In the genomic region with DNA sequence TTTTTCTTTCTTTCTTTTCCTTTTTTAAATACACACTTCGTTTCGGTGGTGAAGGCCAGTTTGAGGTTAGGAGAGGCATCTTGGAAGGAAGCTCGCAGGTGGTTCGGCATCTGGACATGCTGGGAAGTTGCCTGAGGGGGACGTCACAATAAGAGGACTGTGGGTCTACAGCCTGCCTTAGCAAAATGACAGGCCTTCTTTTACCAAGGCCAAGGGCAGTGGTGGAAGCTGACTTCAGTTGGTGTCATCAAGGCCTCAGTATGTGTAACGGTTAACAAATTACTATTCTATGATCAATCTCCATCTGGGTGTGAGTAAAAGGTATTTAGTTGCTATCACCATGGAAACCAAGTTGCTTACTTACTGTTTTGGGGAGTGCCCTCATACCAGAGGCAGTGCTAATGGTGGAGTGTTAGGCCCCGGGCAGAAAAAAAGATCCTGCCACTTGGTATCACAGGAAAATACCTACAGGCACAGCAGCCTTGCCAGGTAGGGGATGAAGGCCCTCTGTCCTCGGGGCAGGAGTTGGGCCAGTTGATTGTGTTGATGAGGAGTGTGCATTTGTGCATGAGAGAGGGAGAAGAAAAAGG, we compare ENCODE assay signal across 8 cellular contexts. TPM values are rescaled to one million over a fixed set of nuclear protein-coding genes. Genes with fewer than 3 reads are reported as not detected.
DNase-seq lines count a peak whose midpoint lies in the region; ATAC-seq and TF ChIP-seq lines count a peak whose summit lies in the region.

No MANE protein-coding gene starts in this region.

- H3K4me3 Mint-ChIP-seq in activated CD8-positive, alpha-beta T cell treated with anti-CD3 and anti-CD28 coated beads for 36 hours: no peak overlapping the region

- peaks cover 61% of the 10 kb centered on the region for H3K4me1 Mint-ChIP-seq in activated CD8-positive, alpha-beta T cell treated with anti-CD3 and anti-CD28 coated beads for 36 hours (ENCODE audit: low read depth)

- H2AFZ ChIP-seq in smooth muscle cell (ENCODE audit: low read depth): no peak overlapping the region

- H3F3A ChIP-seq in smooth muscle cell (ENCODE audit: low read depth): peaks cover 52% of the 10 kb centered on the region

- no peaks in the 10 kb centered on the region for H3K36me3 ChIP-seq in smooth muscle cell (ENCODE audit: low read depth)

- CTCF ChIA-PET in activated CD8-positive, alpha-beta T cell treated with anti-CD3 and anti-CD28 coated beads for 36 hours (lab: Charles Lee): interaction anchor here (1.0 to 2.4 kb wide), 5 partner anchors 12 to 29 kb away, joined by 3 to 13 read pairs (median 4); no protein-coding TSS in a partner anchor

- ATAC-seq in activated CD8-positive, alpha-beta T cell treated with anti-CD3 and anti-CD28 coated beads for 36 hours: peak; percentile 9
- ATAC-seq in HG02970 (IDR thresholded peaks at IDR 0.05; ENCODE audit: low FRiP score, unreplicated experiment): no peak

- DNase-seq in activated CD4-positive, CD25-positive, alpha-beta regulatory T cell treated with anti-CD3 and anti-CD28 coated beads, Interleukin-2, amount 50 U/mL, for 16 hours (ENCODE audit: low read depth, low spot score): peak; percentile 13
- DNase-seq in activated CD4-positive, CD25-positive, alpha-beta regulatory T cell treated with anti-CD3 and anti-CD28 coated beads, Interleukin-2, amount 50 U/mL, for 72 hours: no peak
- DNase-seq in activated CD8-positive, alpha-beta T cell treated with anti-CD3 and anti-CD28 coated beads for 36 hours: peak; percentile 26
- DNase-seq in glomerular visceral epithelial cell (ENCODE audit: extremely low spot score): peak; percentile 87
- no peak for DNase-seq in smooth muscle cell (lab: John Stamatoyannopoulos, UW; ENCODE audit: unreplicated experiment)
- DNase-seq in SHP77 (lab: John Stamatoyannopoulos, UW): no peak
- no peak for DNase-seq in hippocampal formation (lab: John Stamatoyannopoulos, UW)

- H3K4me2 ChIP-seq in smooth muscle cell: peak overlapping the region; percentile 83

- peaks cover 43% of the 10 kb centered on the region for H4K20me1 ChIP-seq in smooth muscle cell (ENCODE audit: low read depth)

- H3K4me3 ChIP-seq in smooth muscle cell: no peak overlapping the region

- H3K79me2 ChIP-seq in smooth muscle cell (ENCODE audit: low read depth): peaks cover 87% of the 10 kb centered on the region

- intact Hi-C loops in activated CD8-positive, alpha-beta T cell treated with anti-CD3 and anti-CD28 coated beads for 36 hours (cut with micrococcal nuclease): no loop called here

- peaks cover 47% of the 10 kb centered on the region for H3K4me1 ChIP-seq in smooth muscle cell (ENCODE audit: low read depth)

- peak overlapping the region; percentile 73 for H3K27ac Mint-ChIP-seq in activated CD8-positive, alpha-beta T cell treated with anti-CD3 and anti-CD28 coated beads for 36 hours

- no peaks in the 10 kb centered on the region for H3K9me3 ChIP-seq in smooth muscle cell (replicated peaks; ENCODE audit: low read depth)

- H3K36me3 Mint-ChIP-seq in activated CD8-positive, alpha-beta T cell treated with anti-CD3 and anti-CD28 coated beads for 36 hours (ENCODE audit: low read depth): peaks cover 37% of the 10 kb centered on the region

- peak overlapping the region; percentile 100 for H3K27ac ChIP-seq in smooth muscle cell (ENCODE audit: low read depth)

- H3K27me3 ChIP-seq in smooth muscle cell (ENCODE audit: low read depth): no peaks in the 10 kb centered on the region

- peak overlapping the region; percentile 98 for H3K9ac ChIP-seq in smooth muscle cell (ENCODE audit: low read depth)

- POLR2A ChIA-PET in activated CD8-positive, alpha-beta T cell treated with anti-CD3 and anti-CD28 coated beads for 36 hours (lab: Charles Lee): interaction anchor here (1.0 to 2.2 kb wide), 2 partner anchors 24 to 194 kb away, joined by 3 to 7 read pairs; no protein-coding TSS in a partner anchor

- H3K27me3 Mint-ChIP-seq in activated CD8-positive, alpha-beta T cell treated with anti-CD3 and anti-CD28 coated beads for 36 hours: peaks cover 1% of the 10 kb centered on the region

- 44% methylated on average over 8 of the region's 8 CpGs for WGBS in smooth muscle cell (ENCODE audit: low lambda C conversion rate)

- TF ChIP-seq CTCF in activated CD8-positive, alpha-beta T cell treated with anti-CD3 and anti-CD28 coated beads for 36 hours (IDR thresholded peaks at IDR 0.05): no peak
- TF ChIP-seq CTCF in smooth muscle cell (IDR thresholded peaks at IDR 0.05; ENCODE audit: borderline replicate concordance, insufficient read depth, poor library complexity, severe bottlenecking): no peak

- no peaks in the 10 kb centered on the region for H3K9me3 Mint-ChIP-seq in activated CD8-positive, alpha-beta T cell treated with anti-CD3 and anti-CD28 coated beads for 36 hours

RNA-seq across cellular contexts. Expression of a gene that starts 10.3 kb away (rescaled TPM):
- total RNA-seq in activated CD8-positive, alpha-beta T cell treated with anti-CD3 and anti-CD28 coated beads for 36 hours: 100 to 1,000 TPM; 183 to 189 TPM
- total RNA-seq in smooth muscle cell: 311 TPM in 2 replicates
- 53.8 and 60.4 TPM in 2 replicates for polyA plus RNA-seq in smooth muscle cell

RNA-seq across cellular contexts. Expression of a gene that starts 38.7 kb away (rescaled TPM):
- total RNA-seq in activated CD8-positive, alpha-beta T cell treated with anti-CD3 and anti-CD28 coated beads for 36 hours: 100 to 1,000 TPM; 306 to 308 TPM
- 324 and 334 TPM in 2 replicates for total RNA-seq in smooth muscle cell
- polyA plus RNA-seq in smooth muscle cell: 178 and 181 TPM in 2 replicates

RNA-seq across cellular contexts. Expression of a gene that starts 40.0 kb away (rescaled TPM):
- total RNA-seq in activated CD8-positive, alpha-beta T cell treated with anti-CD3 and anti-CD28 coated beads for 36 hours: 100 to 1,000 TPM; 166 to 174 TPM
- 0.22 and 2.1 TPM in 2 replicates for total RNA-seq in smooth muscle cell
- polyA plus RNA-seq in smooth muscle cell: 0.91 TPM in 1 of 2 replicates, not detected in the other

Comparison
In these comparisons a context has a peak if more than half of its experiments do, and no peak if none do; other contexts are left out.
1. DNase-seq: peak in activated CD4-positive, CD25-positive, alpha-beta regulatory T cell treated with anti-CD3 and anti-CD28 coated beads, Interleukin-2, amount 50 U/mL, for 16 hours (single experiment), activated CD8-positive, alpha-beta T cell treated with anti-CD3 and anti-CD28 coated beads for 36 hours (single experiment) and glomerular visceral epithelial cell (single experiment); none in activated CD4-positive, CD25-positive, alpha-beta regulatory T cell treated with anti-CD3 and anti-CD28 coated beads, Interleukin-2, amount 50 U/mL, for 72 hours (single experiment), smooth muscle cell (single experiment), SHP77 (0 of 2) and hippocampal formation (0 of 2).
2. RNA of a gene that starts 40.0 kb away (total RNA-seq): 166 to 174 TPM in activated CD8-positive, alpha-beta T cell treated with anti-CD3 and anti-CD28 coated beads for 36 hours; 0.22 to 2.1 TPM in smooth muscle cell; every median in the first group is over 10 times any median in the second.